ENCODE assay signal across 8 cellular contexts in genomic region chr12:109098142-109098652, GRCh38. TPM values are rescaled to one million over a fixed set of nuclear protein-coding genes. Genes with fewer than 3 reads are reported as not detected.
DNase-seq lines count a peak whose midpoint lies in the region; ATAC-seq and TF ChIP-seq lines count a peak whose summit lies in the region.

No MANE protein-coding gene starts in this region.

- H3K79me2 ChIP-seq in OCI-LY1 (ENCODE audit: insufficient read depth, low read length): no peaks in the 10 kb centered on the region

- H2AFZ ChIP-seq in OCI-LY1 (ENCODE audit: low read length): no peak overlapping the region

- H3K4me1 ChIP-seq in OCI-LY1 (ENCODE audit: insufficient read depth, low read length, severe bottlenecking): peaks cover 29% of the 10 kb centered on the region
- peaks cover 17% of the 10 kb centered on the region for H3K4me1 ChIP-seq in upper lobe of right lung

- H3K9ac ChIP-seq in OCI-LY1 (ENCODE audit: low read length): peak overlapping the region; percentile 74

- H3K4me2 ChIP-seq in OCI-LY1 (ENCODE audit: low read length): peak overlapping the region; percentile 79

- H3K9me3 Mint-ChIP-seq in activated CD4-positive, alpha-beta T cell treated with anti-CD3 and anti-CD28 coated beads for 36 hours (ENCODE audit: low read depth): no peaks in the 10 kb centered on the region
- H3K9me3 Mint-ChIP-seq in dendritic cell treated with granulocyte-macrophage colony-stimulating factor and Interleukin-4, amounts not matched to agents 40 ng/mL and 50 ng/mL, for 4 days: no peaks in the 10 kb centered on the region
- no peaks in the 10 kb centered on the region for H3K9me3 Mint-ChIP-seq in memory B cell

- H3K27me3 Mint-ChIP-seq in activated CD4-positive, alpha-beta T cell treated with anti-CD3 and anti-CD28 coated beads for 36 hours: no peaks in the 10 kb centered on the region
- no peaks in the 10 kb centered on the region for H3K27me3 Mint-ChIP-seq in dendritic cell treated with granulocyte-macrophage colony-stimulating factor and Interleukin-4, amounts not matched to agents 40 ng/mL and 50 ng/mL, for 4 days
- H3K27me3 Mint-ChIP-seq in memory B cell: peaks cover 2% of the 10 kb centered on the region

- H3K27ac ChIP-seq in OCI-LY1 (ENCODE audit: low read depth, low read length, poor library complexity, severe bottlenecking) (no peak overlapping the region), upper lobe of right lung (peak overlapping the region; percentile 78)

- intact Hi-C loops in activated CD4-positive, alpha-beta T cell treated with anti-CD3 and anti-CD28 coated beads for 36 hours (cut with DNase I, micrococcal nuclease): loop anchor here (1.0 to 10.0 kb wide), 14 partner anchors 13 to 1413 kb away; partner anchors contain the start of genes SSH1 (in 2 of the 2), FAM222A (in 1 of the 2), ISCU (in 1 of the 2) and KCTD10 (in 1 of the 2)
- intact Hi-C loops in dendritic cell treated with granulocyte-macrophage colony-stimulating factor and Interleukin-4, amounts not matched to agents 40 ng/mL and 50 ng/mL, for 4 days (cut with micrococcal nuclease): loop anchor here (10.0 kb wide), 4 partner anchors 143 to 483 kb away; partner anchors contain the start of gene DAO
- intact Hi-C loops in upper lobe of right lung (cut with DNase I): no loop called here

- peak; percentile 11 for ATAC-seq in activated CD4-positive, alpha-beta T cell treated with anti-CD3 and anti-CD28 coated beads for 36 hours
- ATAC-seq in HG02678 (IDR thresholded peaks at IDR 0.05; ENCODE audit: unreplicated experiment) (peak; percentile 38), memory B cell (ENCODE audit: low read depth) (peak; percentile 7), upper lobe of right lung (peak; percentile 64)

- peak overlapping the region; percentile 96 for H3K4me3 ChIP-seq in OCI-LY1 (ENCODE audit: low read depth, low read length, poor library complexity, severe bottlenecking)
- H3K4me3 ChIP-seq in upper lobe of right lung: peak overlapping the region; percentile 70

- no peaks in the 10 kb centered on the region for H3K27me3 ChIP-seq in OCI-LY1 (ENCODE audit: insufficient read depth, low read length)
- H3K27me3 ChIP-seq in upper lobe of right lung: no peaks in the 10 kb centered on the region

- no peaks in the 10 kb centered on the region for H3F3A ChIP-seq in OCI-LY1 (ENCODE audit: insufficient read depth, low read length)

- H3K4me1 Mint-ChIP-seq in activated CD4-positive, alpha-beta T cell treated with anti-CD3 and anti-CD28 coated beads for 36 hours: peaks cover 27% of the 10 kb centered on the region
- H3K4me1 Mint-ChIP-seq in dendritic cell treated with granulocyte-macrophage colony-stimulating factor and Interleukin-4, amounts not matched to agents 40 ng/mL and 50 ng/mL, for 4 days (ENCODE audit: low read depth): peaks cover 30% of the 10 kb centered on the region
- H3K4me1 Mint-ChIP-seq in memory B cell: peaks cover 21% of the 10 kb centered on the region

- H3K9me3 ChIP-seq in OCI-LY1 (ENCODE audit: low read length) (no peaks in the 10 kb centered on the region), upper lobe of right lung (no peaks in the 10 kb centered on the region)

- no peak for DNase-seq in activated CD4-positive, alpha-beta T cell treated with anti-CD3 and anti-CD28 coated beads for 36 hours
- no peak for DNase-seq in activated CD4-positive, alpha-beta T cell treated with anti-CD3 and anti-CD28 coated beads for 1 hour
- DNase-seq in memory B cell (ENCODE audit: low spot score in 2 of 2): no peak
- DNase-seq in upper lobe of right lung: peak; percentile 89
- DNase-seq in SW480 (ENCODE audit: low spot score): no peak

- peak overlapping the region; percentile 80 for H3K4me3 Mint-ChIP-seq in activated CD4-positive, alpha-beta T cell treated with anti-CD3 and anti-CD28 coated beads for 36 hours
- H3K4me3 Mint-ChIP-seq in dendritic cell treated with granulocyte-macrophage colony-stimulating factor and Interleukin-4, amounts not matched to agents 40 ng/mL and 50 ng/mL, for 4 days: peak overlapping the region; percentile 80
- H3K4me3 Mint-ChIP-seq in memory B cell: peak overlapping the region; percentile 77

- no peak for TF ChIP-seq CTCF in OCI-LY1 (IDR thresholded peaks at IDR 0.05; ENCODE audit: low read length)
- TF ChIP-seq CTCF in upper lobe of right lung (IDR thresholded peaks at IDR 0.05): no peak

- peaks cover 31% of the 10 kb centered on the region for H3K36me3 Mint-ChIP-seq in activated CD4-positive, alpha-beta T cell treated with anti-CD3 and anti-CD28 coated beads for 36 hours (ENCODE audit: low read depth)
- H3K36me3 Mint-ChIP-seq in dendritic cell treated with granulocyte-macrophage colony-stimulating factor and Interleukin-4, amounts not matched to agents 40 ng/mL and 50 ng/mL, for 4 days (ENCODE audit: low read depth): peaks cover 8% of the 10 kb centered on the region
- H3K36me3 Mint-ChIP-seq in memory B cell: peaks cover 5% of the 10 kb centered on the region

- H3K9me2 ChIP-seq in OCI-LY1 (ENCODE audit: low read depth, low read length): no peaks in the 10 kb centered on the region

- CTCF ChIA-PET in activated CD4-positive, alpha-beta T cell treated with anti-CD3 and anti-CD28 coated beads for 36 hours (lab: Charles Lee): interaction anchor here (0.7 to 5.3 kb wide), 2 partner anchors 14 to 434 kb away, joined by 3 to 32 read pairs; no protein-coding TSS in a partner anchor

- POLR2A ChIA-PET in activated CD4-positive, alpha-beta T cell treated with anti-CD3 and anti-CD28 coated beads for 36 hours (lab: Charles Lee): interaction anchor here (1.0 to 1.3 kb wide), 2 partner anchors 12 to 14 kb away, joined by 3 to 11 read pairs; no protein-coding TSS in a partner anchor

- H3K27ac Mint-ChIP-seq in activated CD4-positive, alpha-beta T cell treated with anti-CD3 and anti-CD28 coated beads for 36 hours: peak overlapping the region; percentile 42
- H3K27ac Mint-ChIP-seq in dendritic cell treated with granulocyte-macrophage colony-stimulating factor and Interleukin-4, amounts not matched to agents 40 ng/mL and 50 ng/mL, for 4 days: peak overlapping the region; percentile 75
- peak overlapping the region; percentile 14 for H3K27ac Mint-ChIP-seq in memory B cell

- H4K20me1 ChIP-seq in OCI-LY1 (ENCODE audit: insufficient read depth, low read length): no peaks in the 10 kb centered on the region

- H3K36me3 ChIP-seq in OCI-LY1 (ENCODE audit: insufficient read depth, low read length) (peaks cover 39% of the 10 kb centered on the region), upper lobe of right lung (peaks cover 17% of the 10 kb centered on the region)

RNA-seq across cellular contexts. Expression of gene UNG, which starts 0.8 kb away (rescaled TPM):
- 10 to 100 TPM; 69.9 TPM for total RNA-seq in activated CD4-positive, alpha-beta T cell treated with anti-CD3 and anti-CD28 coated beads for 36 hours
- 18.2 TPM for total RNA-seq in upper lobe of right lung

RNA-seq across cellular contexts. Expression of gene ALKBH2, which starts 4.9 kb away (rescaled TPM):
- total RNA-seq in activated CD4-positive, alpha-beta T cell treated with anti-CD3 and anti-CD28 coated beads for 36 hours: 10 to 100 TPM; 32.1 to 33.3 TPM
- total RNA-seq in upper lobe of right lung: 10.1 TPM

RNA-seq across cellular contexts. Expression of gene ACACB, which starts 18.2 kb away (rescaled TPM):
- total RNA-seq in activated CD4-positive, alpha-beta T cell treated with anti-CD3 and anti-CD28 coated beads for 36 hours: 10 to 100 TPM; 11.5 to 13.3 TPM
- total RNA-seq in upper lobe of right lung: 35.2 TPM

RNA-seq across cellular contexts. Expression of gene USP30, which starts 45.8 kb away (rescaled TPM):
- total RNA-seq in activated CD4-positive, alpha-beta T cell treated with anti-CD3 and anti-CD28 coated beads for 36 hours: 10 to 100 TPM in 1 of 2 experiments, 1 to 10 TPM in 1; 9.2 to 14.5 TPM
- 13.6 TPM for total RNA-seq in upper lobe of right lung

Comparison
In these comparisons a context has a peak if more than half of its experiments do, and no peak if none do; other contexts are left out.
1. ATAC-seq: peak in every context shown above with its lines; median percentile 64 in upper lobe of right lung; 38 in HG02678; 11 in activated CD4-positive, alpha-beta T cell treated with anti-CD3 and anti-CD28 coated beads for 36 hours; 7 in memory B cell.
2. H3K27ac Mint-ChIP-seq: peak in every context shown above with its lines; median percentile 75 in dendritic cell treated with granulocyte-macrophage colony-stimulating factor and Interleukin-4, amounts not matched to agents 40 ng/mL and 50 ng/mL, for 4 days; 42 in activated CD4-positive, alpha-beta T cell treated with anti-CD3 and anti-CD28 coated beads for 36 hours; 14 in memory B cell.